17 cellular contexts compared by ENCODE assay signal in the genomic region with DNA sequence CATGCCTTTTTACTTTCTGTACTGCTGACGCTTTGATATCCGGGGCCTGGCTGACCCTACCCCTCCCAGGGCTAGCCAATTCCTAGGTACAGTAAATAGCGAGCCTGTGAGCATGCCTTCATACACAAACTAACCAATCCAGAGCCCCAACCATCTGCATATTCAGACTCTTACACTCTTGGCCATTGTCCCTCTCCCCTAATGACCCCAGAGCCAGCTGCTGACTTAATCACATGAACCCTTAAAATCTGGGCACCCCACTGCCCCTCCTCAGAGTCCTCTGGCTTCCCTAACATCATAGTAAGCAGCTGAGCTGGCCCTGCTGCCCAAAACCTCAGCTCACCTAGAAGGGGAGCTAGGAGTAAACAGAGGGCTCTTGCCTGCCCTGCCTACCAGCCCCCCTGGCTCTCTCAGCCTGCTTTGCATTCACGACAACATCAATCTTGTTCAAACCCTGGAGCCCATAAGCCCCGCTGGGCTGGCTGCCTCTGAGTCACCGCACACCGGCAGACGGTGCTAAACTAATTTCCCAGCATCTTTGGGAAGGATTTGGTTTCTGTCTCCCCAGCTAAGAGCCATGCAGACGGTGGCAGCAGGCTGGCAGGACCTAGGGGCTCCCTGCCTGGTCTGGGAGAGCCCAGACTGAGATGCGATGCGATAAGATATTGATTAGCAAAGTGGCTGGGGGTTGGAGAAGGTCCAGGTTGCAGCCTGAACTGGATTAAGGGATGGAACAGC.
DNase-seq lines count a peak whose midpoint lies in the region; ATAC-seq, FAIRE-seq and TF ChIP-seq lines count a peak whose summit lies in the region.
"Had no signal": no experiment of that assay in that cellular context is flagged by ENCODE, and none has a peak within 500 bp of the region (broad histone marks: within the 10 kb centered on the region; RNA-seq: fewer than 3 reads in every experiment).

No MANE protein-coding gene starts in this region.

- H3K4me1 Mint-ChIP-seq in activated CD4-positive, alpha-beta T cell treated with anti-CD3 and anti-CD28 coated beads for 36 hours = no peaks in the 10 kb centered on the region
- H3K4me1 Mint-ChIP-seq: IgD-negative memory B cell had no signal

- H3K36me3 ChIP-seq in iPS-18a (ENCODE audit: control insufficient read depth, low read depth, low read length) (no peaks in the 10 kb centered on the region), colonic mucosa (no peaks in the 10 kb centered on the region), mucosa of descending colon (ENCODE audit: low read depth) (no peaks in the 10 kb centered on the region)
- H3K36me3 ChIP-seq: cardiac muscle cell, lower lobe of right lung, uterus had no signal

- no peak for TF ChIP-seq CTCF in colonic mucosa (IDR thresholded peaks at IDR 0.05)
- no peak for TF ChIP-seq CTCF in mucosa of descending colon (IDR thresholded peaks at IDR 0.05)

- H3K4me3 Mint-ChIP-seq in activated CD4-positive, alpha-beta T cell treated with anti-CD3 and anti-CD28 coated beads for 36 hours = no peak overlapping the region
- H3K4me3 Mint-ChIP-seq: activated CD4-positive, alpha-beta memory T cell treated with anti-CD3 and anti-CD28 coated beads for 36 hours; HFFc6; IgD-negative memory B cell had no signal

- peaks cover 11% of the 10 kb centered on the region for H3K27me3 Mint-ChIP-seq in activated CD4-positive, alpha-beta T cell treated with anti-CD3 and anti-CD28 coated beads for 36 hours

- H3K9ac ChIP-seq in iPS-18a (ENCODE audit: low read length) (peak overlapping the region; percentile 6), colonic mucosa (ENCODE audit: low read depth in 2 of 2, low read length in 2 of 2) (no peak overlapping the region)

- H3K36me3 Mint-ChIP-seq in activated CD4-positive, alpha-beta T cell treated with anti-CD3 and anti-CD28 coated beads for 36 hours (ENCODE audit: low read depth) = no peaks in the 10 kb centered on the region
- H3K36me3 Mint-ChIP-seq: activated CD4-positive, alpha-beta memory T cell treated with anti-CD3 and anti-CD28 coated beads for 36 hours had no signal

- intact Hi-C loops in activated CD4-positive, alpha-beta T cell treated with anti-CD3 and anti-CD28 coated beads for 36 hours (cut with DNase I, micrococcal nuclease) = no loop called here
- intact Hi-C loops in colonic mucosa (cut with DNase I) = no loop called here
- intact Hi-C loops in mucosa of descending colon (cut with DNase I, micrococcal nuclease) = no loop called here

- no peak for FAIRE-seq in urothelium cell line (lab: Jason Lieb, UNC)
- FAIRE-seq: endothelial cell of umbilical vein had no signal

- H3K27ac Mint-ChIP-seq in activated CD4-positive, alpha-beta T cell treated with anti-CD3 and anti-CD28 coated beads for 36 hours = no peak overlapping the region
- H3K27ac Mint-ChIP-seq: activated CD4-positive, alpha-beta memory T cell treated with anti-CD3 and anti-CD28 coated beads for 36 hours; HFFc6 had no signal

- no peaks in the 10 kb centered on the region for H3K9me3 Mint-ChIP-seq in activated CD4-positive, alpha-beta T cell treated with anti-CD3 and anti-CD28 coated beads for 36 hours (ENCODE audit: low read depth)
- H3K9me3 Mint-ChIP-seq: activated CD4-positive, alpha-beta memory T cell treated with anti-CD3 and anti-CD28 coated beads for 36 hours; IgD-negative memory B cell had no signal

- H3K4me1 ChIP-seq in iPS-18a (ENCODE audit: control insufficient read depth, low read depth, low read length) (peaks cover 27% of the 10 kb centered on the region), colonic mucosa (no peaks in the 10 kb centered on the region), mucosa of descending colon (ENCODE audit: low read depth) (no peaks in the 10 kb centered on the region)
- H3K4me1 ChIP-seq: uterus had no signal

- no peak for ATAC-seq in activated CD4-positive, alpha-beta T cell treated with anti-CD3 and anti-CD28 coated beads for 36 hours
- no peak for ATAC-seq in mucosa of descending colon

- no peaks in the 10 kb centered on the region for H3K9me3 ChIP-seq in iPS-18a (ENCODE audit: control insufficient read depth, low read depth, low read length)
- H3K9me3 ChIP-seq in colonic mucosa = no peaks in the 10 kb centered on the region
- H3K9me3 ChIP-seq in mucosa of descending colon = no peaks in the 10 kb centered on the region
- H3K9me3 ChIP-seq: lower lobe of right lung, uterus had no signal

- no peaks in the 10 kb centered on the region for H3K27me3 ChIP-seq in iPS-18a (ENCODE audit: control insufficient read depth, insufficient read depth, low read length)
- no peaks in the 10 kb centered on the region for H3K27me3 ChIP-seq in colonic mucosa
- H3K27me3 ChIP-seq: cardiac muscle cell, uterus had no signal

- CTCF ChIA-PET in activated CD4-positive, alpha-beta T cell treated with anti-CD3 and anti-CD28 coated beads for 36 hours (lab: Charles Lee) = no interaction called here

- POLR2A ChIA-PET in activated CD4-positive, alpha-beta T cell treated with anti-CD3 and anti-CD28 coated beads for 36 hours (lab: Charles Lee) = no interaction called here

- H3K27ac ChIP-seq in iPS-18a (ENCODE audit: low read length) (no peak overlapping the region), colonic mucosa (no peak overlapping the region)
- H3K27ac ChIP-seq: cardiac muscle cell, lower lobe of right lung, uterus had no signal

- H3K4me3 ChIP-seq in iPS-18a (ENCODE audit: low read length) (peak overlapping the region; percentile 29), colonic mucosa (no peak overlapping the region), mucosa of descending colon (no peak overlapping the region)
- H3K4me3 ChIP-seq: cardiac muscle cell, lower lobe of right lung, uterus had no signal

- DNase-seq in activated CD4-positive, alpha-beta T cell treated with anti-CD3 and anti-CD28 coated beads for 36 hours = peak; percentile 4
- DNase-seq in activated CD4-positive, alpha-beta T cell treated with anti-CD3 and anti-CD28 coated beads, Interleukin-2, amount 50 U/mL, for 1 hour = no peak
- DNase-seq in NCI-H524 treated with DMSO at 0.1 percent for 48 hours (lab: John Stamatoyannopoulos, UW) = peak; percentile 26
- DNase-seq in urothelium cell line (ENCODE audit: low spot score) = peak; percentile 20
- DNase-seq in colonic mucosa = no peak
- no peak for DNase-seq in activated naive CD4-positive, alpha-beta T cell treated with Interleukin-2 at 50 U/mL for 16 hours
- no peak for DNase-seq in mucosa of descending colon
- DNase-seq: activated CD4-positive, alpha-beta memory T cell treated with anti-CD3 and anti-CD28 coated beads for 36 hours; HFFc6; lower lobe of right lung; NCI-H1436 treated with DMSO at 0.1 percent for 48 hours; stimulated activated CD8-positive, alpha-beta memory T cell treated with anti-CD3 and anti-CD28 coated beads, Interleukin-4, amount 100 ng/mL, for 48 hours; uterus had no signal

Comparison
In these comparisons a context has a peak if more than half of its experiments do, and no peak if none do; other contexts are left out.
1. DNase-seq: peak in activated CD4-positive, alpha-beta T cell treated with anti-CD3 and anti-CD28 coated beads for 36 hours (single experiment), NCI-H524 treated with DMSO at 0.1 percent for 48 hours (single experiment) and urothelium cell line (single experiment); none in activated CD4-positive, alpha-beta T cell treated with anti-CD3 and anti-CD28 coated beads, Interleukin-2, amount 50 U/mL, for 1 hour (single experiment), colonic mucosa (single experiment), activated naive CD4-positive, alpha-beta T cell treated with Interleukin-2 at 50 U/mL for 16 hours (single experiment) and mucosa of descending colon (0 of 3).